ENCODE assay signal across 8 cellular contexts in the genomic region with DNA sequence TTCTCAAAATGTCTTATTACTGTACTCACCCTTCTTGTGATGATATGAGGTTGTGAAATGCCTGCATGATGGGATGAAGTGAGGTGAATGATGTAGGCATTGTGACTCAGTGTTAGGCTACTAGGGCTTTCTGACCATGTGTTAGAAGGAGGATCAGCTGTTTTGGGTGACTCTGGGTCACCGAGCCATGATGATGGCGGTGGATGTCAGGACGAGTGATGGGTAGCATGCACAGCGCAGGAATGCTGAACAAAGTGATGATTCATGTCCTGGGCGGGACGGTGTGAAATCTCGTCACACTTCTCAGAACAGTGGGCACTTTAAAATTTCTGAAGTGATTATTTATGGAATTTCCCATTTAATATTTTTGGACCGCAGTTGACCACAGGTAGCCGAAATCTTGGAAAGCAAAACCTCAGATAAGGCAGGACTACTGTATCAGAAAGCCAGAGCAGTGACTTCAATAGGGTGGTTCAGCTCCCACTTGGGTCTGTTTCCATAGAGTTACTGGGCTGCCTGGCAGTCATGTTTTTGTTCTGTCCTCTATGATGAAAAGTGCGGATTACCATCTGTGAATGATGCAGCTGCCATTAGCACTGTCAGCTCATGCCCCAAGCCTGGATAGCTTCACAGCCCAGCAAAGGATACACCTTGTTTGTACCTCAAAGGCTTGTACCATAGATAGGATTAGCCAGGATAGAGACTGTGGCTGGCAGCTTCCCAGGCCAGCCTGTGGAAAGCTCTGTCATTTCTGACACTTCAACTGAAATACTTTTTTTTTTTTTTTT. TPM values are rescaled to one million over a fixed set of nuclear protein-coding genes. Genes with fewer than 3 reads are reported as not detected.
DNase-seq lines count a peak whose midpoint lies in the region; ATAC-seq, FAIRE-seq and TF ChIP-seq lines count a peak whose summit lies in the region.

No MANE protein-coding gene starts in this region.

- peaks cover 5% of the 10 kb centered on the region for H3K4me1 ChIP-seq in endothelial cell of umbilical vein (ENCODE audit: control insufficient read depth, extremely low read depth, insufficient read depth, low read length)

- peak overlapping the region; percentile 70 to 83 for H3K27ac Mint-ChIP-seq in T-cell

- H3K36me3 Mint-ChIP-seq in T-cell, result peaks cover 25% of the 10 kb centered on the region

- peak overlapping the region; percentile 10 for H3K27ac ChIP-seq in endothelial cell of umbilical vein (ENCODE audit: insufficient read depth, low read depth, low read length)
- H3K27ac ChIP-seq in skin epidermis, result peak overlapping the region in 16 of 21 experiments; percentile 35 to 91 (median 74)

- no peak for TF ChIP-seq POLR2A in endothelial cell of umbilical vein (IDR thresholded peaks at IDR 0.05; ENCODE audit: low read depth, low read length)

- dilution Hi-C loops in endothelial cell of umbilical vein (cut with MboI; ENCODE audit: extremely low pct_ligation_motif_present, low sequenced_read_pairs), result no loop called here

- no TSS peak for BruUV-seq in endothelial cell of umbilical vein (replicated peaks; lab: Mats Ljungman, UMichigan)

- no peaks in the 10 kb centered on the region for H3K79me2 ChIP-seq in endothelial cell of umbilical vein (ENCODE audit: control insufficient read depth, insufficient read depth, low read length)

- peaks cover 38 to 63% (median 59%) of the 10 kb centered on the region in 3 donors for H3K4me1 Mint-ChIP-seq in T-cell

- H2AFZ ChIP-seq in endothelial cell of umbilical vein (ENCODE audit: low read depth, low read length), result peak overlapping the region; percentile 9

- no peaks in the 10 kb centered on the region for H3K27me3 ChIP-seq in endothelial cell of umbilical vein (ENCODE audit: control insufficient read depth in 2 of 2, insufficient read depth in 2 of 2, low read length in 2 of 2)

- H3K9me3 Mint-ChIP-seq in T-cell, result no peaks in the 10 kb centered on the region

- ATAC-seq in T-cell (replicated peaks in 1 of 4), result peak in 3 of 4 experiments; percentile 28 to 64 (median 46)
- no peak for ATAC-seq in GM19324 (IDR thresholded peaks at IDR 0.05; ENCODE audit: low FRiP score, unreplicated experiment)
- ATAC-seq in HG02588 (IDR thresholded peaks at IDR 0.05; ENCODE audit: unreplicated experiment), result no peak

- DNase-seq in ELF-1 (ENCODE audit: low read depth, low spot score), result peak; percentile 62
- DNase-seq in T-cell, result peak in 1 of 34 experiments; percentile 33
- DNase-seq in endothelial cell of umbilical vein (ENCODE audit: low read depth, low spot score), result peak; percentile 35
- DNase-seq in DMS153 treated with DMSO at 0.1 percent for 48 hours (lab: John Stamatoyannopoulos, UW; ENCODE audit: unreplicated experiment), result no peak
- DNase-seq in DMS153 (lab: John Stamatoyannopoulos, UW), result no peak

- no peaks in the 10 kb centered on the region for H3K36me3 ChIP-seq in endothelial cell of umbilical vein (ENCODE audit: control insufficient read depth in 2 of 2, extremely low read depth in 1 of 2, insufficient read depth in 2 of 2, low read length in 2 of 2)

- H3K9me3 ChIP-seq in endothelial cell of umbilical vein (replicated peaks; ENCODE audit: control insufficient read depth, insufficient read depth, low read length), result no peaks in the 10 kb centered on the region

- H3K9ac ChIP-seq in endothelial cell of umbilical vein (replicated peaks; ENCODE audit: extremely low read depth, insufficient read depth, low read length), result no peak overlapping the region

- peak; percentile 40 for FAIRE-seq in endothelial cell of umbilical vein (lab: Jason Lieb, UNC)

- POLR2A ChIA-PET in T-cell (lab: Charles Lee) (interaction anchor here in 1 of 2 donors (0.6 to 0.7 kb wide), 2 partner anchors 141 to 1290 kb away, joined by 3 to 12 read pairs; no protein-coding TSS in a partner anchor), endothelial cell of umbilical vein (lab: Charles Lee) (no interaction called here)

- no peaks in the 10 kb centered on the region for H3K9me1 ChIP-seq in endothelial cell of umbilical vein (replicated peaks; ENCODE audit: control insufficient read depth, extremely low read depth, insufficient read depth, low read length)

- peak overlapping the region in 1 of 3 donors; percentile 13 for H3K4me3 Mint-ChIP-seq in T-cell

- no peaks in the 10 kb centered on the region for H4K20me1 ChIP-seq in endothelial cell of umbilical vein (replicated peaks; ENCODE audit: control insufficient read depth, extremely low read depth, insufficient read depth, low read length)

- H3K4me3 ChIP-seq in endothelial cell of umbilical vein (replicated peaks in 1 of 3; ENCODE audit: insufficient read depth in 1 of 3, low read depth in 1 of 3, low read length in 3 of 3), result no peak overlapping the region
- no peak overlapping the region for H3K4me3 ChIP-seq in skin epidermis

- no peaks in the 10 kb centered on the region for H3K27me3 Mint-ChIP-seq in T-cell

- H3K4me2 ChIP-seq in endothelial cell of umbilical vein (ENCODE audit: insufficient read depth, low read length), result no peak overlapping the region

- intact Hi-C loops in endothelial cell of umbilical vein (cut with micrococcal nuclease), result no loop called here

- no peak for TF ChIP-seq CTCF in endothelial cell of umbilical vein (IDR thresholded peaks at IDR 0.05; ENCODE audit: extremely low read depth in 1 of 2, insufficient read depth in 1 of 2, low read depth in 1 of 2, low read length in 2 of 2)

- CTCF ChIA-PET in T-cell (lab: Charles Lee) (interaction anchor here (0.6 to 0.7 kb wide), 2 partner anchors 55 to 411 kb away, joined by 4 to 6 read pairs; no protein-coding TSS in a partner anchor), endothelial cell of umbilical vein (lab: Charles Lee) (interaction anchor here (1.0 to 1.9 kb wide), 5 partner anchors 11 to 115 kb away, joined by 3 to 9 read pairs (median 3); no protein-coding TSS in a partner anchor)

TF ChIP-seq in endothelial cell of umbilical vein, 7 proteins besides CTCF, POLR2A, EP300 and RAD21:
- no peak for TF ChIP-seq GATA2 (IDR thresholded peaks at IDR 0.05; ENCODE audit: insufficient read depth, insufficient read length, low read depth, low read length)
- TF ChIP-seq JUN (IDR thresholded peaks at IDR 0.05; ENCODE audit: borderline replicate concordance, insufficient read depth, insufficient read length, low read depth), result peak; percentile 35
- TF ChIP-seq MYC (IDR thresholded peaks at IDR 0.05; ENCODE audit: low read depth, low read length), result no peak
- peak; percentile 49 for TF ChIP-seq FOS (IDR thresholded peaks at IDR 0.05; ENCODE audit: borderline replicate concordance, insufficient read depth, low read length)

RNA-seq across cellular contexts. Expression of gene IL6R, which starts 26.6 kb away (rescaled TPM):
- 10 to 100 TPM; 76.0 to 87.9 (median 80.8) TPM for total RNA-seq in T-cell
- total RNA-seq in endothelial cell of umbilical vein, result 3.3 and 4.8 TPM in 2 replicates
- polyA plus RNA-seq in endothelial cell of umbilical vein, result 4.2 and 5.1 TPM in 2 replicates
- 2.8 and 3.4 TPM in 2 replicates for polyA plus RNA-seq in endothelial cell of umbilical vein (2011; cell fraction: cytosol; rRNA removed)
- 2.1 and 3.4 TPM in 2 replicates for polyA plus RNA-seq in endothelial cell of umbilical vein (2011; cell fraction: nucleus; rRNA removed)
- polyA plus RNA-seq in endothelial cell of umbilical vein (2012), result 2.1 and 2.6 TPM in 2 replicates
- polyA minus RNA-seq in endothelial cell of umbilical vein, result 16.2 and 17.7 TPM in 2 replicates
- polyA minus RNA-seq in endothelial cell of umbilical vein (2011; cell fraction: cytosol; rRNA and poly(A)+ RNA removed), result 4.4 TPM
- polyA minus RNA-seq in endothelial cell of umbilical vein (2011; cell fraction: nucleus; rRNA and poly(A)+ RNA removed), result 1.9 and 2.8 TPM in 2 replicates

Comparison
In these comparisons a context has a peak if more than half of its experiments do, and no peak if none do; other contexts are left out.
1. DNase-seq: peak in ELF-1 (single experiment) and endothelial cell of umbilical vein (single experiment); none in DMS153 treated with DMSO at 0.1 percent for 48 hours (single experiment) and DMS153 (single experiment).
2. ATAC-seq: peak in T-cell (3 of 4); none in GM19324 (single experiment) and HG02588 (single experiment).
3. RNA of gene IL6R, which starts 26.6 kb away (total RNA-seq): 76.0 to 87.9 TPM in T-cell; 3.3 to 4.8 TPM in endothelial cell of umbilical vein; every median in the first group is over 10 times any median in the second.